8 cellular contexts compared by ENCODE assay signal in the genomic region with DNA sequence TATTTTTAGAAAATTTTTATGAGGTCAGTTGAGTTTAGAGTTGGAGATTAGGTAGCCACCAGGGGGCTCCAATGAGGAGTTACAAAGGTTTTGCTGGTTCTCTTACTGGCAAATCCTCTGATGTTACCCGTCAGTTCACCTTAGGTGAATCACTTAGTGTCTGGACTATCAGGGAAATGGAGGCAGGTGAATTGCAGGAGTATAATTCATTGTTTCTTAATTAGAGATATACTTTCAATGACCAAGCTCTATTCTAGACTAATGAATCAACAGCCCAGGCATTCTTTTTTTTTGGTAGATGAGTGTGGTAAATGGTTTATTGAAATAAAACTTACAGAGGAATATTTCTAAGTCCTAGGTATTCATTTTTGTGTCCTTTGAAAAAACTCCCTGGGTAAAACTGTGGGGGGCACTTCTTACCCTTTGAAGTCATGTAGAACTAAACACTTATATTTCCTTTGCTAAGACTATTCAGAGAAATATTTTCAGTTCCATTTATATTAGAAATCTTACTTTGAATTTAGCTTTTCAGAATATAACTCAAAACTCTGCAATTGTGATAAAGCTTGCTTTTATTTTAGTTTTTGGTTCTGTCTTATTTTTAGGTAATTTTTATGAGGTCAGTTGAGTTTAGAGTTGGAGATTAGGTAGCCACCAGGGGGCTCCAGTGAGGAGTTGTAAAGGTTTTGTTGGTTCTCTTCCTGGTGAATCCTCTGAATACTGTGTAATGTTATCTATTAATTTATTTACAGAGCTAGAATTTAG. TPM values are rescaled to one million over a fixed set of nuclear protein-coding genes. Genes with fewer than 3 reads are reported as not detected.
A peak's percentile ranks its signal among the peaks of the same experiment; 100 is the strongest.
DNase-seq lines count a peak whose midpoint lies in the region; ATAC-seq, FAIRE-seq and TF ChIP-seq lines count a peak whose summit lies in the region.

No MANE protein-coding gene starts in this region.

- ATAC-seq in GM12878, result peak; percentile 93
- no peak for ATAC-seq in HG03280 (IDR thresholded peaks at IDR 0.05; ENCODE audit: unreplicated experiment)

- H3K79me2 ChIP-seq in GM12878 (ENCODE audit: control insufficient read depth, insufficient read depth, low read length), result no peaks in the 10 kb centered on the region; the same call in 1 of the 2 replicates
- H3K79me2 ChIP-seq in keratinocyte (ENCODE audit: control insufficient read depth, insufficient read depth, low read length), result peaks cover 40% of the 10 kb centered on the region

- no peak for TF ChIP-seq EP300 in GM12878 (IDR thresholded peaks at IDR 0.05; ENCODE audit: borderline replicate concordance in 1 of 2, control insufficient read depth in 1 of 2, low read depth in 2 of 2, low read length in 2 of 2)

- H4K20me1 ChIP-seq in GM12878 (ENCODE audit: control insufficient read depth, insufficient read depth), result no peaks in the 10 kb centered on the region
- no peaks in the 10 kb centered on the region for H4K20me1 ChIP-seq in keratinocyte (ENCODE audit: control insufficient read depth, extremely low read depth, insufficient read depth, low read length)

- SMC1A ChIA-PET in GM12878 (lab: Charles Lee; ENCODE audit: uncharacterized antibody, unreplicated experiment), result interaction anchor here (0.7 to 3.6 kb wide), 31 partner anchors 9 to 474 kb away, joined by 3 to 32 read pairs (median 4); partner anchors contain the start of gene PSMD11

- no peak overlapping the region for H3K4me2 ChIP-seq in GM12878 (ENCODE audit: control insufficient read depth, insufficient read depth)
- H3K4me2 ChIP-seq in keratinocyte (ENCODE audit: control insufficient read depth, extremely low read depth, insufficient read depth, low read depth, low read length), result no peak overlapping the region

- in situ Hi-C loops in GM12878 (cut with MboI), result loop anchor here (25.0 kb wide), 1 partner anchor 450 kb away; no protein-coding TSS in a partner anchor

- intact Hi-C loops in GM12878 (cut with micrococcal nuclease; ENCODE audit: unreplicated experiment), result loop anchor here (5.0 kb wide), 2 partner anchors 145 to 295 kb away; no protein-coding TSS in a partner anchor

- no peak for TF ChIP-seq POLR2A in GM12878 (IDR thresholded peaks at IDR 0.05; ENCODE audit: low read depth, low read length)

- H3K9ac ChIP-seq in GM12878 (ENCODE audit: control insufficient read depth, insufficient read depth, low read length) (no peak overlapping the region), keratinocyte (ENCODE audit: control insufficient read depth, extremely low read depth, insufficient read depth, low read length) (no peak overlapping the region)

- POLR2A ChIA-PET in GM12878 (lab: Charles Lee), result interaction anchor here (1.3 to 1.9 kb wide), 3 partner anchors 21 to 61 kb away, joined by 5 to 7 read pairs (median 5); no protein-coding TSS in a partner anchor

- H3K4me1 ChIP-seq in GM12878 (ENCODE audit: control insufficient read depth, insufficient read depth, low read length) (no peaks in the 10 kb centered on the region), keratinocyte (ENCODE audit: control insufficient read depth, extremely low read depth, insufficient read depth, low read length) (no peaks in the 10 kb centered on the region)

- no TSS peak for BruUV-seq in GM12878 (replicated peaks; lab: Mats Ljungman, UMichigan)

- dilution Hi-C loops in keratinocyte (cut with MboI; ENCODE audit: extremely low pct_ligation_motif_present, low sequenced_read_pairs), result no loop called here

- H3K27ac ChIP-seq in GM12878 (ENCODE audit: control insufficient read depth, insufficient read depth), result no peak overlapping the region
- no peak overlapping the region for H3K27ac ChIP-seq in keratinocyte (ENCODE audit: control insufficient read depth, insufficient read depth, low read length)

- RAD21 ChIA-PET in GM12878 (lab: Charles Lee; ENCODE audit: unreplicated experiment), result interaction anchor here (0.8 to 2.6 kb wide), 18 partner anchors 9 to 448 kb away, joined by 3 to 11 read pairs (median 4); partner anchors contain the start of genes CDK5R1, MYO1D and PSMD11

- no peaks in the 10 kb centered on the region for H3K27me3 ChIP-seq in GM12878 (replicated peaks in 1 of 2; ENCODE audit: control insufficient read depth in 2 of 2, insufficient read depth in 2 of 2, low read length in 1 of 2)
- H3K27me3 ChIP-seq in keratinocyte (ENCODE audit: control insufficient read depth, extremely low read depth, insufficient read depth, low read length), result no peaks in the 10 kb centered on the region

- H3K36me3 ChIP-seq in GM12878 (ENCODE audit: control insufficient read depth in 2 of 2, insufficient read depth in 2 of 2, low read length in 1 of 2) (peaks cover 9 to 29% of the 10 kb centered on the region in 2 experiments), keratinocyte (ENCODE audit: control insufficient read depth in 2 of 2, extremely low read depth in 1 of 2, insufficient read depth in 2 of 2, low read length in 2 of 2) (peaks cover 24 to 26% of the 10 kb centered on the region in 2 experiments)

- FAIRE-seq in GM12878 (lab: Jason Lieb, UNC), result no peak
- peak; percentile 61 for FAIRE-seq in keratinocyte (lab: Jason Lieb, UNC)

- H2AFZ ChIP-seq in GM12878 (ENCODE audit: control insufficient read depth, low read depth, low read length) (no peak overlapping the region), keratinocyte (ENCODE audit: control insufficient read depth, low read length) (no peak overlapping the region)

- H3K4me3 ChIP-seq in GM12878, result no peak overlapping the region
- no peak overlapping the region for H3K4me3 ChIP-seq in keratinocyte (ENCODE audit: control insufficient read depth in 2 of 3, extremely low read depth in 1 of 3, insufficient read depth in 2 of 3, low read depth in 1 of 3, low read length in 3 of 3)

- TF ChIP-seq RAD21 in GM12878 (IDR thresholded peaks at IDR 0.05; ENCODE audit: insufficient read depth, low read depth, low read length), result peak; percentile 42

- H3K9me3 ChIP-seq in GM12878 (replicated peaks; ENCODE audit: control insufficient read depth, insufficient read depth, low read length) (no peaks in the 10 kb centered on the region), keratinocyte (ENCODE audit: control insufficient read depth, low read depth, low read length) (no peaks in the 10 kb centered on the region)

- no peaks in the 10 kb centered on the region for H3K9me1 ChIP-seq in keratinocyte (ENCODE audit: control insufficient read depth, extremely low read depth, insufficient read depth, low read length)

- CTCF ChIA-PET in GM12878 (lab: Yijun Ruan, JAX), result interaction anchor here (0.5 to 7.4 kb wide), 71 partner anchors 9 to 536 kb away, joined by 3 to 127 read pairs (median 5); partner anchors contain the start of genes CDK5R1, MYO1D and PSMD11

- WGBS in GM12878 (ENCODE audit: insufficient coverage, insufficient replicate concordance, low lambda C conversion rate, missing lambda C conversion rate), result 33% methylated on average over 1 of the region's 1 CpG

- DNase-seq in GDM1 (lab: John Stamatoyannopoulos, UW), result peak; percentile 5
- peak; percentile 18 for DNase-seq in NCI-H1105 (lab: John Stamatoyannopoulos, UW)
- peak in 4 of 5 experiments; percentile 32 to 74 (median 48) for DNase-seq in T-helper 2 cell
- no peak for DNase-seq in GM12878 (ENCODE audit: low read depth, low spot score)
- DNase-seq in keratinocyte (ENCODE audit: low read depth, low spot score), result no peak
- peak; percentile 13 to 45 (median 19) for DNase-seq in stimulated activated CD4-positive, alpha-beta T cell treated with anti-CD3 and anti-CD28 coated beads, TNF-alpha, amount 100 ng/mL, for 1 hour (ENCODE audit: low read depth in 3 of 3, low spot score in 1 of 3)
- DNase-seq in UCSD-AML1 (lab: John Stamatoyannopoulos, UW; ENCODE audit: unreplicated experiment), result no peak

- TF ChIP-seq CTCF in GM12878 (IDR thresholded peaks at IDR 0.05 in 2 of 3, conservative IDR thresholded peaks at IDR 0.05 in 1 of 3; ENCODE audit: control insufficient read depth in 2 of 3, extremely low read depth in 1 of 3, insufficient read depth in 1 of 3, low read depth in 3 of 3, low read length in 3 of 3), result peak; percentile 35 to 64 (median 59); a peak in 5 of 6 replicates
- peak; percentile 22 to 72 (median 61) for TF ChIP-seq CTCF in keratinocyte (optimal IDR thresholded peaks at IDR 0.05 in 1 of 3, IDR thresholded peaks at IDR 0.05 in 1 of 3, conservative IDR thresholded peaks at IDR 0.05 in 1 of 3; ENCODE audit: extremely low read depth in 1 of 3, insufficient read depth in 2 of 3, low read length in 3 of 3)

RNA-seq across cellular contexts. Expression of gene PSMD11, which starts 17.7 kb away (rescaled TPM):
- 112 and 118 TPM in 2 replicates for total RNA-seq in GM12878 (2013; cell fraction: nucleolus; rRNA removed)
- 83.1 and 84.1 TPM in 2 replicates for total RNA-seq in GM12878 (2014; rRNA removed)
- total RNA-seq in GM12878 (2014; rRNA removed; fragmentation: Illumina TruSeq; extraction: Trizol), result 85.3 and 91.4 TPM in 2 replicates
- total RNA-seq in GM12878 (2021), result 112 and 118 TPM in 2 replicates
- polyA plus RNA-seq in GM12878 (2011; ENCODE audit: low read depth), result 39.7 TPM
- 122 and 126 TPM in 2 replicates for polyA plus RNA-seq in GM12878 (2011; rRNA removed)
- 84.0 and 96.4 TPM in 2 replicates for polyA plus RNA-seq in GM12878 (2011; cell fraction: cytosol; rRNA removed)
- 61.0 and 62.2 TPM in 2 replicates for polyA plus RNA-seq in GM12878 (2011; cell fraction: nucleus; rRNA removed)
- 65.5 and 72.3 TPM in 2 replicates for polyA plus RNA-seq in GM12878 (2012)
- 90.3 and 96.8 TPM in 2 replicates for polyA plus RNA-seq in GM12878 (2014; fragmentation: Illumina TruSeq; extraction: Trizol)
- polyA plus RNA-seq in GM12878 (2014; fragmentation: Nextera tagmentation; extraction: Ambion mirVana), result 100 to 1,000 TPM; 283 to 291 TPM
- 115 and 118 TPM in 2 replicates for polyA plus RNA-seq in GM12878 (2014; rRNA removed)
- 100 to 1,000 TPM; 304 to 319 TPM for polyA plus RNA-seq in GM12878 (2016; fragmentation: Nextera tagmentation; extraction: Ambion mirVana)
- polyA minus RNA-seq in GM12878 (2011; rRNA and poly(A)+ RNA removed), result 147 and 184 TPM in 2 replicates
- polyA minus RNA-seq in GM12878 (2011; cell fraction: cytosol; rRNA and poly(A)+ RNA removed), result 51.9 and 53.3 TPM in 2 replicates
- 39.7 and 59.7 TPM in 2 replicates for polyA minus RNA-seq in GM12878 (2011; cell fraction: nucleus; rRNA and poly(A)+ RNA removed)
- polyA plus RNA-seq in keratinocyte, result 85.5 to 121 TPM (median 103 TPM) in 3 replicates
- polyA plus RNA-seq in keratinocyte (2011; ENCODE audit: low read depth), result 123 TPM
- 65.1 and 85.6 TPM in 2 replicates for polyA plus RNA-seq in keratinocyte (2011; cell fraction: cytosol; rRNA removed)
- 72.5 and 77.3 TPM in 2 replicates for polyA plus RNA-seq in keratinocyte (2011; cell fraction: nucleus; rRNA removed)
- 88.6 and 123 TPM in 2 replicates for polyA plus RNA-seq in keratinocyte (2012; ENCODE audit: low replicate concordance)
- polyA minus RNA-seq in keratinocyte, result 94.2 to 160 TPM (median 129 TPM) in 3 replicates
- polyA minus RNA-seq in keratinocyte (2011; cell fraction: cytosol; rRNA and poly(A)+ RNA removed), result 88.8 TPM
- 40.2 and 74.0 TPM in 2 replicates for polyA minus RNA-seq in keratinocyte (2011; cell fraction: nucleus; rRNA and poly(A)+ RNA removed)

RNA-seq across cellular contexts. Expression of gene CDK5R1, which starts 24.8 kb away (rescaled TPM):
- total RNA-seq in GM12878 (2013; cell fraction: nucleolus; rRNA removed), result 67.1 and 71.0 TPM in 2 replicates
- total RNA-seq in GM12878 (2014; rRNA removed), result 17.5 and 17.8 TPM in 2 replicates
- 11.4 and 11.9 TPM in 2 replicates for total RNA-seq in GM12878 (2014; rRNA removed; fragmentation: Illumina TruSeq; extraction: Trizol)
- total RNA-seq in GM12878 (2021), result 26.7 and 27.3 TPM in 2 replicates
- polyA plus RNA-seq in GM12878 (2011; ENCODE audit: low read depth), result 9.5 TPM
- 28.3 and 37.5 TPM in 2 replicates for polyA plus RNA-seq in GM12878 (2011; rRNA removed)
- 29.2 and 33.4 TPM in 2 replicates for polyA plus RNA-seq in GM12878 (2011; cell fraction: cytosol; rRNA removed)
- 72.0 and 77.8 TPM in 2 replicates for polyA plus RNA-seq in GM12878 (2011; cell fraction: nucleus; rRNA removed)
- polyA plus RNA-seq in GM12878 (2012), result 15.5 and 24.1 TPM in 2 replicates
- polyA plus RNA-seq in GM12878 (2014; fragmentation: Illumina TruSeq; extraction: Trizol), result 10.9 and 12.9 TPM in 2 replicates
- polyA plus RNA-seq in GM12878 (2014; fragmentation: Nextera tagmentation; extraction: Ambion mirVana), result 1 to 10 TPM; 1.1 to 2.4 TPM
- polyA plus RNA-seq in GM12878 (2014; rRNA removed), result 14.2 and 14.5 TPM in 2 replicates
- 1 to 10 TPM; 5.3 to 6.4 TPM for polyA plus RNA-seq in GM12878 (2016; fragmentation: Nextera tagmentation; extraction: Ambion mirVana)
- polyA minus RNA-seq in GM12878 (2011; rRNA and poly(A)+ RNA removed), result 19.8 and 36.6 TPM in 2 replicates
- 25.1 and 31.9 TPM in 2 replicates for polyA minus RNA-seq in GM12878 (2011; cell fraction: cytosol; rRNA and poly(A)+ RNA removed)
- 35.2 and 48.9 TPM in 2 replicates for polyA minus RNA-seq in GM12878 (2011; cell fraction: nucleus; rRNA and poly(A)+ RNA removed)
- polyA plus RNA-seq in keratinocyte, result 2.4 to 4.9 TPM (median 2.9 TPM) in 3 replicates
- 2.4 TPM for polyA plus RNA-seq in keratinocyte (2011; ENCODE audit: low read depth)
- 1.9 and 2.3 TPM in 2 replicates for polyA plus RNA-seq in keratinocyte (2011; cell fraction: cytosol; rRNA removed)
- 6.7 and 7.0 TPM in 2 replicates for polyA plus RNA-seq in keratinocyte (2011; cell fraction: nucleus; rRNA removed)
- 5.8 and 5.9 TPM in 2 replicates for polyA plus RNA-seq in keratinocyte (2012; ENCODE audit: low replicate concordance)
- polyA minus RNA-seq in keratinocyte, result 3.9 to 6.2 TPM (median 4.1 TPM) in 3 replicates
- polyA minus RNA-seq in keratinocyte (2011; cell fraction: cytosol; rRNA and poly(A)+ RNA removed), result 8.1 TPM
- polyA minus RNA-seq in keratinocyte (2011; cell fraction: nucleus; rRNA and poly(A)+ RNA removed), result 5.1 and 8.2 TPM in 2 replicates

Comparison
In these comparisons a context has a peak if more than half of its experiments do, and no peak if none do; other contexts are left out.
1. DNase-seq: peak in GDM1 (single experiment), NCI-H1105 (single experiment), T-helper 2 cell (4 of 5) and stimulated activated CD4-positive, alpha-beta T cell treated with anti-CD3 and anti-CD28 coated beads, TNF-alpha, amount 100 ng/mL, for 1 hour (3 of 3); none in GM12878 (single experiment), keratinocyte (single experiment) and UCSD-AML1 (single experiment).